In the genomic region with DNA sequence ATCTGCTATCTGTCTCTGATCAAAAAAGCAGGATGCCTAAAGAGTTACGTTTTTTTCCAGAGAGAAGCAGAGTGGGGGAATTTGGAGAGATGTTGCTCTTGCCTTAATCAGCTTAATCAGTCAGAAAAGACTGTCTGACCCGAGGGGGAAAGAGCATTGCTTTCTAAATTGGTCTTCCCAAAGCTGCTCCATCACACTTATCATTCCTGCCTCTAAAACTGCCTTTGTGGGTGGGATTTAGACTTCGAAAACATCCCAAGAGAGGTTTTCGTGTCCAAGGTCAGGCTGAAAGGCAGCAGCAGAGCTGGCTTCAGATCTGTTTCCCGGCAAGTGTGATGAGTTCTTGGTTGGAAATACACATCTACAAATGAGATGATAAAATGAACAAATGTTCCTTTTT, we compare ENCODE assay signal across 15 cellular contexts.
"Had no signal": no experiment of that assay in that cellular context is flagged by ENCODE, and none has a peak within 500 bp of the region (broad histone marks: within the 10 kb centered on the region; RNA-seq: fewer than 3 reads in every experiment).

No MANE protein-coding gene starts in this region.

- H3K4me1 Mint-ChIP-seq: activated naive CD8-positive, alpha-beta T cell treated with anti-CD3 and anti-CD28 coated beads, Interleukin-2, amount 10 ng/mL, durations not matched to agents 7 days and 5 days had no signal

- H3K9me3 Mint-ChIP-seq: activated naive CD8-positive, alpha-beta T cell treated with anti-CD3 and anti-CD28 coated beads, Interleukin-2, amount 10 ng/mL, durations not matched to agents 7 days and 5 days had no signal

- ATAC-seq: activated CD8-positive, alpha-beta T cell treated with anti-CD3 and anti-CD28 coated beads, Interleukin-2, amount 10 ng/mL, durations not matched to agents 7 days and 5 days; body of pancreas had no signal

- H3K27me3 Mint-ChIP-seq: activated naive CD8-positive, alpha-beta T cell treated with anti-CD3 and anti-CD28 coated beads, Interleukin-2, amount 10 ng/mL, durations not matched to agents 7 days and 5 days had no signal

- H3K36me3 Mint-ChIP-seq: activated naive CD8-positive, alpha-beta T cell treated with anti-CD3 and anti-CD28 coated beads, Interleukin-2, amount 10 ng/mL, durations not matched to agents 7 days and 5 days had no signal

- H3K27ac Mint-ChIP-seq: activated CD8-positive, alpha-beta T cell treated with anti-CD3 and anti-CD28 coated beads, Interleukin-2, amount 10 ng/mL, durations not matched to agents 7 days and 5 days; activated naive CD8-positive, alpha-beta T cell treated with anti-CD3 and anti-CD28 coated beads, Interleukin-2, amount 10 ng/mL, durations not matched to agents 7 days and 5 days had no signal

- H3K4me3 Mint-ChIP-seq: activated CD8-positive, alpha-beta T cell treated with anti-CD3 and anti-CD28 coated beads, Interleukin-2, amount 10 ng/mL, durations not matched to agents 7 days and 5 days; activated naive CD8-positive, alpha-beta T cell treated with anti-CD3 and anti-CD28 coated beads, Interleukin-2, amount 10 ng/mL, durations not matched to agents 7 days and 5 days had no signal

- DNase-seq: activated CD4-positive, alpha-beta T cell treated with anti-CD3 and anti-CD28 coated beads for 1 hour; activated CD4-positive, alpha-beta T cell treated with anti-CD3 and anti-CD28 coated beads, Interleukin-2, amount 50 U/mL, for 1 hour; activated CD8-positive, alpha-beta T cell treated with anti-CD3 and anti-CD28 coated beads, Interleukin-2, amount 10 ng/mL, durations not matched to agents 7 days and 5 days; activated naive CD8-positive, alpha-beta T cell treated with anti-CD3 and anti-CD28 coated beads, Interleukin-2, amount 10 ng/mL, durations not matched to agents 7 days and 5 days; amygdala; body of pancreas; dermis blood vessel endothelial cell; effector CD8-positive, alpha-beta T cell; erythroblast; foreskin fibroblast; SK-N-SH; stimulated activated CD4-positive, alpha-beta T cell treated with anti-CD3 and anti-CD28 coated beads, Interleukin-4, amount 100 ng/mL, for 4 hours; substantia nigra; T-helper 2 cell; tibial artery had no signal
